In the genomic region with DNA sequence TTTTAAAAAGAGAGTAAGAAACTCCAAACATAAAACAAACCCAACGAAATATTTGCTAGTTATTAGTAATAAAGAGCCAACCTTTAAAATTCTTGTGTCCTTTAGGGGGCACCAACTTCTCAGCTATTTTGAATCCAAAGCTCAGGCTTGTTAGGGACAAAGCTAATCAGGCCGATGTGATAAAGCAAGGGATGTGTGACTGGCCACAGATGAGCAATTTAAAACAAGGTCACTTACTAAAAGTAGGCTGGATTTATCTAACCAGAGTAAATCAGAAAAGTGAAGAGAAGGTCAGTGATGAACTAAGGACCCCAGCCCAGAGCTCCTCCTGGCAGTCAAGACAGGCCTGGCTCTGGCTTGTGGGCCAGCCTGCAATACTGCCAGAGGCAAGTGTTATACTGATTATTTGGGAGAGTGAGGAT, we compare ENCODE assay signal across 8 cellular contexts.
A peak's percentile ranks its signal among the peaks of the same experiment; 100 is the strongest.
DNase-seq lines count a peak whose midpoint lies in the region; ATAC-seq and TF ChIP-seq lines count a peak whose summit lies in the region.

No MANE protein-coding gene starts in this region.

- peak overlapping the region; percentile 52 for H3K9ac ChIP-seq in adipocyte (ENCODE audit: low read length)

- H3K36me3 ChIP-seq in adipocyte (ENCODE audit: control insufficient read depth, insufficient read depth, low read length, severe bottlenecking) = no peaks in the 10 kb centered on the region

- ATAC-seq in GM18502 (IDR thresholded peaks at IDR 0.05; ENCODE audit: poor library complexity, unreplicated experiment) (no peak), HG02973 (IDR thresholded peaks at IDR 0.05; ENCODE audit: unreplicated experiment) (no peak)

- no peaks in the 10 kb centered on the region for H3K9me3 ChIP-seq in adipocyte (ENCODE audit: control insufficient read depth, low read length)

- TF ChIP-seq CTCF in AG09309 (IDR thresholded peaks at IDR 0.05; ENCODE audit: control insufficient read depth, insufficient read depth, low read depth, low read length, missing control alignments) = peak; percentile 47

- peaks cover 39% of the 10 kb centered on the region for H3K4me1 ChIP-seq in adipocyte (ENCODE audit: control insufficient read depth, insufficient read depth, low read length)

- H3K4me3 ChIP-seq in AG09309 (ENCODE audit: control insufficient read depth, low read depth, low read length) (no peak overlapping the region), adipocyte (ENCODE audit: low read length) (no peak overlapping the region)

- DNase-seq in AG09309 (ENCODE audit: low read depth) = no peak
- peak; percentile 60 for DNase-seq in HCEC 1CT
- DNase-seq in adipocyte (ENCODE audit: low read depth) = peak; percentile 61
- peak; percentile 45 for DNase-seq in iris pigment epithelial cell (ENCODE audit: low read depth)
- DNase-seq in stimulated activated CD8-positive, alpha-beta memory T cell treated with anti-CD3 and anti-CD28 coated beads, Interleukin-4, amount 100 ng/mL, for 48 hours = no peak
- no peak for DNase-seq in T-helper 1 cell

- H3K27me3 ChIP-seq in adipocyte (replicated peaks; ENCODE audit: control insufficient read depth, insufficient read depth, low read length) = no peaks in the 10 kb centered on the region

Comparison
In these comparisons a context has a peak if more than half of its experiments do, and no peak if none do; other contexts are left out.
1. DNase-seq: peak in HCEC 1CT (single experiment), adipocyte (single experiment) and iris pigment epithelial cell (single experiment); none in AG09309 (single experiment), stimulated activated CD8-positive, alpha-beta memory T cell treated with anti-CD3 and anti-CD28 coated beads, Interleukin-4, amount 100 ng/mL, for 48 hours (single experiment) and T-helper 1 cell (0 of 5).